In the genomic region with DNA sequence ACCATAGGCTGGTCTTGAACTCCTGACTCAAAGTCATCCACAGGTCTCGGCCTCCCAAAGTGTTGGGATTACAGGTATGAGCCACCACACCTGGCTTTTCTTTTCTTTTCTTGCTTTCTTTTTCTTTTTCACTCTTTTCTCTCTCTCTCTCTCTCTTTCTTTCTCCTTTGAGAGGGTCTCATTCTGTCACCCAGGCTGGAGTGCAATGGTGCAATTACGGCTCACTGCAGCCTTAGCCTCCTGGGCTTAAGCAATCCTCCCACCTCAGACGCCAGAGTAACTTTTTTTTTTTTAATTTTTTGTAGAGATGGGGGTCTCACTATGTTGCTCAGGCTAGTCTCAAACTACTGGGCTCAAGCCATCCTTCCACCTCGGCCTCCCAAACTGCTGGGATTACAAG, we compare ENCODE assay signal across 21 cellular contexts.
"Had no signal": no experiment of that assay in that cellular context is flagged by ENCODE, and none has a peak within 500 bp of the region (broad histone marks: within the 10 kb centered on the region; RNA-seq: fewer than 3 reads in every experiment).

No MANE protein-coding gene starts in this region.

- H3K9me3 ChIP-seq: colonic mucosa, esophagus squamous epithelium, gastrocnemius medialis, heart right ventricle, left lung, lower lobe of right lung had no signal

- H3K9me3 Mint-ChIP-seq: dendritic cell treated with granulocyte-macrophage colony-stimulating factor and Interleukin-4, amounts not matched to agents 40 ng/mL and 50 ng/mL, for 4 days; effector memory CD8-positive, alpha-beta T cell; endodermal cell had no signal

- DNase-seq: cortex of kidney; effector CD8-positive, alpha-beta T cell; effector memory CD8-positive, alpha-beta T cell; endodermal cell; erythroblast; esophagus squamous epithelium; foreskin melanocyte; gastrocnemius medialis; glutamatergic neuron; head of caudate nucleus; heart right ventricle; hippocampal formation; left cardiac atrium; left lung; left ventricle myocardium superior; lower lobe of right lung; mesendoderm; midbrain had no signal

- H3K27ac ChIP-seq: colonic mucosa, epithelial cell of prostate, esophagus squamous epithelium, gastrocnemius medialis, heart right ventricle, left lung, lower lobe of right lung had no signal

- H3K4me3 Mint-ChIP-seq: effector memory CD8-positive, alpha-beta T cell; endodermal cell had no signal

- H3K36me3 ChIP-seq: colonic mucosa, esophagus squamous epithelium, gastrocnemius medialis, heart right ventricle, left lung, lower lobe of right lung had no signal

- H3K27ac Mint-ChIP-seq: dendritic cell treated with granulocyte-macrophage colony-stimulating factor and Interleukin-4, amounts not matched to agents 40 ng/mL and 50 ng/mL, for 4 days; effector memory CD8-positive, alpha-beta T cell; endodermal cell had no signal

- ATAC-seq: effector memory CD8-positive, alpha-beta T cell had no signal
